In genomic region chr4:121156822-121157769, GRCh38 we compare ENCODE assay signal across 8 cellular contexts. TPM values are rescaled to one million over a fixed set of nuclear protein-coding genes. Genes with fewer than 3 reads are reported as not detected.
A peak's percentile ranks its signal among the peaks of the same experiment; 100 is the strongest.
DNase-seq lines count a peak whose midpoint lies in the region; ATAC-seq lines count a peak whose summit lies in the region.

No MANE protein-coding gene starts in this region.

- H3K4me3 Mint-ChIP-seq in activated CD4-positive, alpha-beta memory T cell treated with anti-CD3 and anti-CD28 coated beads, Interleukin-2, amount 10 ng/mL, durations not matched to agents 7 days and 5 days = peak overlapping the region; percentile 74
- peak overlapping the region in 7 of 8 donors; percentile 2 to 84 (median 57) for H3K4me3 Mint-ChIP-seq in naive B cell

- WGBS in aorta, 2 donors = 2% methylated on average over 32 of the region's 32 CpGs

- no peaks in the 10 kb centered on the region for H3K27me3 ChIP-seq in aorta (ENCODE audit: control insufficient read depth in 1 of 2, insufficient read depth in 2 of 2, low read length in 1 of 2)

- intact Hi-C loops in aorta (cut with DNase I) = no loop called here

- ATAC-seq in HG02759 (IDR thresholded peaks at IDR 0.05; ENCODE audit: unreplicated experiment) = peak; percentile 55
- peak; percentile 22 for ATAC-seq in esophagus mucosa
- no peak for ATAC-seq in naive B cell (ENCODE audit: low read depth in 2 of 2)
- peak; percentile 72 for ATAC-seq in aorta (ENCODE audit: low FRiP score)
- no peak for ATAC-seq in GM19395 (IDR thresholded peaks at IDR 0.05; ENCODE audit: unreplicated experiment)
- ATAC-seq in HG02610 (IDR thresholded peaks at IDR 0.05; ENCODE audit: unreplicated experiment) = no peak

- H3K4me1 Mint-ChIP-seq in activated CD4-positive, alpha-beta memory T cell treated with anti-CD3 and anti-CD28 coated beads, Interleukin-2, amount 10 ng/mL, durations not matched to agents 7 days and 5 days = peaks cover 38% of the 10 kb centered on the region
- H3K4me1 Mint-ChIP-seq in naive B cell = peaks cover 7 to 9% (median 8%) of the 10 kb centered on the region in 3 donors

- H3K9me3 Mint-ChIP-seq in activated CD4-positive, alpha-beta memory T cell treated with anti-CD3 and anti-CD28 coated beads, Interleukin-2, amount 10 ng/mL, durations not matched to agents 7 days and 5 days = no peaks in the 10 kb centered on the region
- peaks cover 0 to 3% (median 0%) of the 10 kb centered on the region in 7 donors for H3K9me3 Mint-ChIP-seq in naive B cell

- no peaks in the 10 kb centered on the region for H3K4me1 ChIP-seq in aorta (ENCODE audit: control insufficient read depth in 1 of 2, insufficient read depth in 2 of 2, low read length in 2 of 2)

- POLR2A ChIA-PET in activated CD4-positive, alpha-beta memory T cell treated with anti-CD3 and anti-CD28 coated beads, Interleukin-2, amount 10 ng/mL, durations not matched to agents 7 days and 5 days (lab: Charles Lee) = interaction anchor here (0.5 to 1.0 kb wide), 2 partner anchors 25 to 1073 kb away, joined by 3 to 4 read pairs; no protein-coding TSS in a partner anchor

- no peak overlapping the region for H3K27ac Mint-ChIP-seq in activated CD4-positive, alpha-beta memory T cell treated with anti-CD3 and anti-CD28 coated beads, Interleukin-2, amount 10 ng/mL, durations not matched to agents 7 days and 5 days
- H3K27ac Mint-ChIP-seq in naive B cell = no peak overlapping the region

- no peaks in the 10 kb centered on the region for H3K9me3 ChIP-seq in aorta (ENCODE audit: control insufficient read depth, low read length)

- H3K36me3 Mint-ChIP-seq in activated CD4-positive, alpha-beta memory T cell treated with anti-CD3 and anti-CD28 coated beads, Interleukin-2, amount 10 ng/mL, durations not matched to agents 7 days and 5 days (ENCODE audit: low read depth) = peaks cover 4% of the 10 kb centered on the region
- H3K36me3 Mint-ChIP-seq in naive B cell = no peaks in the 10 kb centered on the region

- no peaks in the 10 kb centered on the region for H3K36me3 ChIP-seq in aorta (ENCODE audit: control insufficient read depth in 1 of 2, insufficient read depth in 2 of 2, low read length in 1 of 2)

- peaks cover 8% of the 10 kb centered on the region for H3K27me3 Mint-ChIP-seq in activated CD4-positive, alpha-beta memory T cell treated with anti-CD3 and anti-CD28 coated beads, Interleukin-2, amount 10 ng/mL, durations not matched to agents 7 days and 5 days
- peaks cover 23 to 33% (median 30%) of the 10 kb centered on the region in 3 donors for H3K27me3 Mint-ChIP-seq in naive B cell

- DNase-seq in 8988T (peak; percentile 12), naive B cell (no peak), aorta (peak; percentile 51 to 78)
- DNase-seq in activated CD4-positive, alpha-beta memory T cell treated with anti-CD3 and anti-CD28 coated beads, Interleukin-2, amount 10 ng/mL, durations not matched to agents 7 days and 5 days = no peak

- no peak overlapping the region for H3K27ac ChIP-seq in aorta (ENCODE audit: low read depth in 1 of 2, low read length in 2 of 2)

- CTCF ChIA-PET in activated CD4-positive, alpha-beta memory T cell treated with anti-CD3 and anti-CD28 coated beads, Interleukin-2, amount 10 ng/mL, durations not matched to agents 7 days and 5 days (lab: Charles Lee) = interaction anchor here (1.1 kb wide), 1 partner anchor 33 kb away, joined by 3 read pairs; no protein-coding TSS in a partner anchor

- no peak overlapping the region for H3K4me3 ChIP-seq in aorta (ENCODE audit: low read length in 2 of 2)

RNA-seq across cellular contexts. Expression of gene TNIP3, which starts 7.0 kb away (rescaled TPM):
- 1 to 10 TPM; 1.2 to 1.6 TPM for total RNA-seq in activated CD4-positive, alpha-beta memory T cell treated with anti-CD3 and anti-CD28 coated beads, Interleukin-2, amount 10 ng/mL, durations not matched to agents 7 days and 5 days
- total RNA-seq in esophagus mucosa = 0.60 TPM
- not detected for polyA plus RNA-seq in naive B cell (ENCODE audit: low read depth in 6 of 6)
- total RNA-seq in aorta = under 1 TPM; 0.19 to 0.48 TPM
- polyA plus RNA-seq in aorta = under 1 TPM in 1 of 2 donors, not detected in 1; 0.88 TPM

Comparison
In these comparisons a context has a peak if more than half of its experiments do, and no peak if none do; other contexts are left out.
1. DNase-seq: peak in 8988T (single experiment) and aorta (2 of 2); none in activated CD4-positive, alpha-beta memory T cell treated with anti-CD3 and anti-CD28 coated beads, Interleukin-2, amount 10 ng/mL, durations not matched to agents 7 days and 5 days (single experiment) and naive B cell (single experiment).
2. ATAC-seq: peak in HG02759 (single experiment), esophagus mucosa (single experiment) and aorta (single experiment); none in naive B cell (0 of 2), GM19395 (single experiment) and HG02610 (single experiment).